In genomic region chr10:133249975-133250754, GRCh38 we compare ENCODE assay signal across 16 cellular contexts. TPM values are rescaled to one million over a fixed set of nuclear protein-coding genes. Genes with fewer than 3 reads are reported as not detected.
DNase-seq lines count a peak whose midpoint lies in the region; ATAC-seq, FAIRE-seq and TF ChIP-seq lines count a peak whose summit lies in the region.
"Had no signal": no experiment of that assay in that cellular context is flagged by ENCODE, and none has a peak within 500 bp of the region (broad histone marks: within the 10 kb centered on the region; RNA-seq: fewer than 3 reads in every experiment).

No MANE protein-coding gene starts in this region.

- no peaks in the 10 kb centered on the region for H3K4me1 ChIP-seq in CD4-positive, alpha-beta memory T cell (ENCODE audit: insufficient read depth, low read length)
- H3K4me1 ChIP-seq: BE2C, SJSA1 had no signal

- no peaks in the 10 kb centered on the region for H3K36me3 ChIP-seq in CD4-positive, alpha-beta memory T cell (ENCODE audit: insufficient read depth, low read length)
- H3K36me3 ChIP-seq in bronchial epithelial cell (ENCODE audit: control insufficient read depth, insufficient read depth, low read length): no peaks in the 10 kb centered on the region
- H3K36me3 ChIP-seq: BE2C, HAP-1, SJSA1 had no signal

- H3K27me3 ChIP-seq in CD4-positive, alpha-beta memory T cell (ENCODE audit: insufficient read depth, low read length): no peaks in the 10 kb centered on the region
- H3K27me3 ChIP-seq in bronchial epithelial cell (ENCODE audit: control insufficient read depth, insufficient read depth, low read length): peaks cover 4% of the 10 kb centered on the region
- H3K27me3 ChIP-seq: BE2C had no signal

- H3K36me3 Mint-ChIP-seq in CD14-positive monocyte: no peaks in the 10 kb centered on the region
- H3K36me3 Mint-ChIP-seq in CD4-positive, alpha-beta memory T cell: no peaks in the 10 kb centered on the region
- no peaks in the 10 kb centered on the region for H3K36me3 Mint-ChIP-seq in naive thymus-derived CD8-positive, alpha-beta T cell
- H3K36me3 Mint-ChIP-seq in activated T-cell treated with anti-CD3 and anti-CD28 coated beads, Interleukin-2, amount 50 U/mL, for 24 hours (ENCODE audit: low read depth): no peaks in the 10 kb centered on the region

- H3K4me3 ChIP-seq in CD4-positive, alpha-beta memory T cell (ENCODE audit: low read length in 2 of 2): no peak overlapping the region
- no peak overlapping the region for H3K4me3 ChIP-seq in bronchial epithelial cell (ENCODE audit: low read depth, low read length)
- H3K4me3 ChIP-seq: HAP-1, SJSA1 had no signal

- TF ChIP-seq CTCF in CD14-positive monocyte (IDR thresholded peaks at IDR 0.05) (no peak), bronchial epithelial cell (IDR thresholded peaks at IDR 0.05; ENCODE audit: insufficient read depth, low read length, severe bottlenecking) (no peak)

- POLR2A ChIA-PET in CD4-positive, alpha-beta memory T cell (lab: Charles Lee; ENCODE audit: partially characterized antibody): no interaction called here
- POLR2A ChIA-PET in naive thymus-derived CD8-positive, alpha-beta T cell (lab: Charles Lee): no interaction called here

- intact Hi-C loops in CD14-positive monocyte (cut with micrococcal nuclease): loop anchor here (10.0 kb wide), 2 partner anchors 105 to 235 kb away; no protein-coding TSS in a partner anchor
- intact Hi-C loops in CD4-positive, alpha-beta memory T cell (cut with micrococcal nuclease): loop anchor here (10.0 kb wide), 1 partner anchor 1345 kb away; the partner anchor contains the start of gene PPP2R2D

- no peaks in the 10 kb centered on the region for H3K9me3 Mint-ChIP-seq in CD14-positive monocyte
- H3K9me3 Mint-ChIP-seq in CD4-positive, alpha-beta memory T cell: no peaks in the 10 kb centered on the region
- no peaks in the 10 kb centered on the region for H3K9me3 Mint-ChIP-seq in naive thymus-derived CD8-positive, alpha-beta T cell
- no peaks in the 10 kb centered on the region for H3K9me3 Mint-ChIP-seq in activated T-cell treated with anti-CD3 and anti-CD28 coated beads, Interleukin-2, amount 50 U/mL, for 24 hours

- no peaks in the 10 kb centered on the region for H3K9me3 ChIP-seq in CD4-positive, alpha-beta memory T cell (ENCODE audit: control insufficient read depth in 1 of 2, low read length in 2 of 2)
- H3K9me3 ChIP-seq: BE2C, HAP-1, SJSA1 had no signal

- H3K4me3 Mint-ChIP-seq in CD14-positive monocyte: peak overlapping the region in 1 of 2 donors; percentile 31
- H3K4me3 Mint-ChIP-seq in CD4-positive, alpha-beta memory T cell: no peak overlapping the region
- no peak overlapping the region for H3K4me3 Mint-ChIP-seq in naive thymus-derived CD8-positive, alpha-beta T cell
- H3K4me3 Mint-ChIP-seq in activated T-cell treated with anti-CD3 and anti-CD28 coated beads, Interleukin-2, amount 50 U/mL, for 24 hours: no peak overlapping the region

- FAIRE-seq in bronchial epithelial cell (lab: Jason Lieb, UNC): peak; percentile 98

- CTCF ChIA-PET in CD4-positive, alpha-beta memory T cell (lab: Charles Lee; ENCODE audit: partially characterized antibody): no interaction called here

- ATAC-seq in naive thymus-derived CD8-positive, alpha-beta T cell: no peak

- H3K27ac Mint-ChIP-seq in CD14-positive monocyte: peak overlapping the region in 5 of 7 donors; percentile 1 to 71 (median 7)
- H3K27ac Mint-ChIP-seq in CD4-positive, alpha-beta memory T cell: peak overlapping the region in 4 of 7 donors; percentile 3 to 68 (median 36)
- H3K27ac Mint-ChIP-seq in naive thymus-derived CD8-positive, alpha-beta T cell: peak overlapping the region in 7 of 10 donors; percentile 0 to 96 (median 22)
- H3K27ac Mint-ChIP-seq in activated T-cell treated with anti-CD3 and anti-CD28 coated beads, Interleukin-2, amount 50 U/mL, for 24 hours: no peak overlapping the region

- peaks cover 39% of the 10 kb centered on the region for H3K4me1 Mint-ChIP-seq in CD14-positive monocyte
- peaks cover 0 to 8% (median 5%) of the 10 kb centered on the region in 4 donors for H3K4me1 Mint-ChIP-seq in CD4-positive, alpha-beta memory T cell
- peaks cover 0 to 8% (median 3%) of the 10 kb centered on the region in 4 donors for H3K4me1 Mint-ChIP-seq in naive thymus-derived CD8-positive, alpha-beta T cell
- H3K4me1 Mint-ChIP-seq in activated T-cell treated with anti-CD3 and anti-CD28 coated beads, Interleukin-2, amount 50 U/mL, for 24 hours (ENCODE audit: low read depth): no peaks in the 10 kb centered on the region

- H3K27ac ChIP-seq in CD4-positive, alpha-beta memory T cell (ENCODE audit: low read depth, low read length): no peak overlapping the region
- H3K27ac ChIP-seq: RWPE1, SJSA1 had no signal

- DNase-seq in CD14-positive monocyte (ENCODE audit: low spot score) (no peak), bronchial epithelial cell (ENCODE audit: low read depth) (no peak), NCI-H526 (lab: John Stamatoyannopoulos, UW) (no peak), NCI-H1105 (lab: John Stamatoyannopoulos, UW) (no peak)
- DNase-seq in CD4-positive, alpha-beta memory T cell: no peak
- DNase-seq in naive thymus-derived CD8-positive, alpha-beta T cell: no peak
- no peak for DNase-seq in activated T-cell treated with anti-CD3 and anti-CD28 coated beads, Interleukin-2, amount 50 U/mL, for 24 hours
- DNase-seq: NCI-H1436 treated with DMSO at 0.1 percent for 48 hours, NCI-H2081 treated with DMSO at 0.1 percent for 48 hours, NCI-H345, NCI-H69 had no signal

- H3K27me3 Mint-ChIP-seq in CD14-positive monocyte (ENCODE audit: low read depth in 3 of 3): peaks cover 14 to 35% (median 18%) of the 10 kb centered on the region in 3 donors
- peaks cover 3% of the 10 kb centered on the region in 2 donors for H3K27me3 Mint-ChIP-seq in CD4-positive, alpha-beta memory T cell
- peaks cover 0 to 14% (median 8%) of the 10 kb centered on the region in 5 donors for H3K27me3 Mint-ChIP-seq in naive thymus-derived CD8-positive, alpha-beta T cell
- no peaks in the 10 kb centered on the region for H3K27me3 Mint-ChIP-seq in activated T-cell treated with anti-CD3 and anti-CD28 coated beads, Interleukin-2, amount 50 U/mL, for 24 hours

RNA-seq across cellular contexts. Expression of gene VENTX, which starts 12.5 kb away (rescaled TPM):
- 1 to 10 TPM; 1.4 to 1.6 TPM for polyA plus RNA-seq in CD14-positive monocyte
- total RNA-seq in CD4-positive, alpha-beta memory T cell: not detected
- not detected for polyA plus RNA-seq in CD4-positive, alpha-beta memory T cell
- total RNA-seq in bronchial epithelial cell: not detected in 2 replicates
- total RNA-seq in naive thymus-derived CD8-positive, alpha-beta T cell: not detected
- polyA plus RNA-seq in naive thymus-derived CD8-positive, alpha-beta T cell: not detected
- total RNA-seq: SJSA1 had no signal

RNA-seq across cellular contexts. Expression of gene UTF1, which starts 20.1 kb away (rescaled TPM):
- polyA plus RNA-seq in CD14-positive monocyte: under 1 TPM; 0.14 to 0.48 TPM
- not detected for total RNA-seq in CD4-positive, alpha-beta memory T cell
- not detected for polyA plus RNA-seq in CD4-positive, alpha-beta memory T cell
- not detected in 2 replicates for total RNA-seq in bronchial epithelial cell
- total RNA-seq in naive thymus-derived CD8-positive, alpha-beta T cell: not detected
- polyA plus RNA-seq in naive thymus-derived CD8-positive, alpha-beta T cell: not detected
- total RNA-seq: HT1080, SJSA1 had no signal

RNA-seq across cellular contexts. Expression of gene ADAM8, which starts 26.5 kb away (rescaled TPM):
- polyA plus RNA-seq in CD14-positive monocyte: 10 to 100 TPM; 32.7 to 72.8 TPM
- total RNA-seq in CD4-positive, alpha-beta memory T cell: 10 to 100 TPM; 87.2 to 90.3 TPM
- polyA plus RNA-seq in CD4-positive, alpha-beta memory T cell: 10 to 100 TPM; 63.9 to 97.8 TPM
- 34.2 and 41.6 TPM in 2 replicates for total RNA-seq in bronchial epithelial cell
- 1 to 10 TPM; 8.5 to 9.4 TPM for total RNA-seq in naive thymus-derived CD8-positive, alpha-beta T cell
- polyA plus RNA-seq in naive thymus-derived CD8-positive, alpha-beta T cell: 10 to 100 TPM in 1 of 3 donors, 1 to 10 TPM in 2; 7.8 to 28.4 (median 9.5) TPM
- total RNA-seq: SJSA1 had no signal

RNA-seq across cellular contexts. Expression of gene TUBGCP2, which starts 58.5 kb away (rescaled TPM):
- 10 to 100 TPM; 25.9 to 39.3 TPM for polyA plus RNA-seq in CD14-positive monocyte
- total RNA-seq in CD4-positive, alpha-beta memory T cell: 10 to 100 TPM; 66.5 to 74.0 TPM
- polyA plus RNA-seq in CD4-positive, alpha-beta memory T cell: 10 to 100 TPM; 14.1 to 40.8 TPM
- total RNA-seq in bronchial epithelial cell: 42.4 and 43.3 TPM in 2 replicates
- total RNA-seq in naive thymus-derived CD8-positive, alpha-beta T cell: 10 to 100 TPM; 61.4 to 72.9 TPM
- polyA plus RNA-seq in naive thymus-derived CD8-positive, alpha-beta T cell: 10 to 100 TPM; 24.7 to 35.6 (median 32.0) TPM

RNA-seq across cellular contexts. Expression of gene ZNF511, which starts 58.5 kb away (rescaled TPM):
- polyA plus RNA-seq in CD14-positive monocyte: 100 to 1,000 TPM in 1 of 2 donors, 10 to 100 TPM in 1; 84.7 to 118 TPM
- 10 to 100 TPM; 31.5 to 33.1 TPM for total RNA-seq in CD4-positive, alpha-beta memory T cell
- polyA plus RNA-seq in CD4-positive, alpha-beta memory T cell: 100 to 1,000 TPM in 1 of 2 donors, 10 to 100 TPM in 1; 69.0 to 107 TPM
- total RNA-seq in bronchial epithelial cell: 16.4 and 23.2 TPM in 2 replicates
- 10 to 100 TPM; 38.0 to 38.3 TPM for total RNA-seq in naive thymus-derived CD8-positive, alpha-beta T cell
- polyA plus RNA-seq in naive thymus-derived CD8-positive, alpha-beta T cell: 10 to 100 TPM; 75.9 to 80.4 (median 79.2) TPM
